In genomic region chr22:23787600-23787896, GRCh38 we compare ENCODE assay signal across 8 cellular contexts. TPM values are rescaled to one million over a fixed set of nuclear protein-coding genes. Genes with fewer than 3 reads are reported as not detected.
A peak's percentile ranks its signal among the peaks of the same experiment; 100 is the strongest.
DNase-seq lines count a peak whose midpoint lies in the region; ATAC-seq lines count a peak whose summit lies in the region.

No MANE protein-coding gene starts in this region.

- no peaks in the 10 kb centered on the region for H3K9me3 Mint-ChIP-seq in activated T-cell treated with anti-CD3 and anti-CD28 coated beads, Interleukin-2, amount 50 U/mL, for 24 hours
- no peaks in the 10 kb centered on the region for H3K9me3 Mint-ChIP-seq in T-cell

- H3K27me3 ChIP-seq in iPS DF 6.9 (ENCODE audit: control insufficient read depth, insufficient read depth, low read length): no peaks in the 10 kb centered on the region
- peaks cover 0 to 2% (median 0%) of the 10 kb centered on the region in 5 donors for H3K27me3 ChIP-seq in subcutaneous abdominal adipose tissue (ENCODE audit: control insufficient read depth in 5 of 5, insufficient read depth in 4 of 5, low read length in 5 of 5)

- WGBS in iPS DF 6.9 (ENCODE audit: insufficient coverage, insufficient read length): no CpG with 5 or more reads among the region's 5 CpGs

- H3K4me1 Mint-ChIP-seq in activated T-cell treated with anti-CD3 and anti-CD28 coated beads, Interleukin-2, amount 50 U/mL, for 24 hours (ENCODE audit: low read depth): peaks cover 39% of the 10 kb centered on the region
- peaks cover 41 to 48% (median 48%) of the 10 kb centered on the region in 3 donors for H3K4me1 Mint-ChIP-seq in T-cell

- no peak for DNase-seq in activated T-cell treated with anti-CD3 and anti-CD28 coated beads, Interleukin-2, amount 50 U/mL, for 24 hours
- no peak for DNase-seq in activated T-cell treated with anti-CD3 and anti-CD28 coated beads, Interleukin-2, amount 50 U/mL, for 48 hours
- DNase-seq in T-cell (no peak), iPS DF 6.9 (ENCODE audit: low read depth, low spot score) (no peak), NCI-H2029 (lab: John Stamatoyannopoulos, UW) (no peak)
- DNase-seq in effector CD8-positive, alpha-beta T cell (lab: John Stamatoyannopoulos, UW): no peak

- peak overlapping the region; percentile 86; the same call in 1 of the 2 replicates for H3K4me3 ChIP-seq in iPS DF 6.9 (ENCODE audit: low read length)
- peak overlapping the region; percentile 80 to 95 (median 86) for H3K4me3 ChIP-seq in subcutaneous abdominal adipose tissue (ENCODE audit: low read depth in 1 of 5, low read length in 5 of 5)

- H3K9me3 ChIP-seq in iPS DF 6.9 (ENCODE audit: control insufficient read depth, insufficient read depth, low read length): no peaks in the 10 kb centered on the region
- H3K9me3 ChIP-seq in subcutaneous abdominal adipose tissue (ENCODE audit: control insufficient read depth in 5 of 5, low read length in 5 of 5): no peaks in the 10 kb centered on the region

- peak overlapping the region; percentile 96 for H3K27ac Mint-ChIP-seq in activated T-cell treated with anti-CD3 and anti-CD28 coated beads, Interleukin-2, amount 50 U/mL, for 24 hours
- peak overlapping the region; percentile 88 to 90 for H3K27ac Mint-ChIP-seq in T-cell

- H3K36me3 Mint-ChIP-seq in activated T-cell treated with anti-CD3 and anti-CD28 coated beads, Interleukin-2, amount 50 U/mL, for 24 hours (ENCODE audit: low read depth): peaks cover 31% of the 10 kb centered on the region
- peaks cover 10% of the 10 kb centered on the region for H3K36me3 Mint-ChIP-seq in T-cell

- H3K4me3 Mint-ChIP-seq in activated T-cell treated with anti-CD3 and anti-CD28 coated beads, Interleukin-2, amount 50 U/mL, for 24 hours: peak overlapping the region; percentile 92
- H3K4me3 Mint-ChIP-seq in T-cell: peak overlapping the region; percentile 82 to 87 (median 86)

- CTCF ChIA-PET in T-cell (lab: Charles Lee): interaction anchor here in 1 of 2 donors (1.0 kb wide), 1 partner anchor 224 kb away, joined by 3 read pairs; the partner anchor contains the start of gene CABIN1

- H3K27ac ChIP-seq in iPS DF 6.9 (ENCODE audit: low read length) (no peak overlapping the region), subcutaneous abdominal adipose tissue (ENCODE audit: low read depth, low read length) (peak overlapping the region; percentile 94)

- peaks cover 4% of the 10 kb centered on the region; the same call in 1 of the 2 replicates for H3K36me3 ChIP-seq in iPS DF 6.9 (ENCODE audit: control insufficient read depth, insufficient read depth, low read length)
- H3K36me3 ChIP-seq in subcutaneous abdominal adipose tissue (ENCODE audit: control insufficient read depth in 5 of 5, insufficient read depth in 5 of 5, low read length in 5 of 5): peaks cover 0 to 15% (median 12%) of the 10 kb centered on the region in 5 donors

- H3K27me3 Mint-ChIP-seq in activated T-cell treated with anti-CD3 and anti-CD28 coated beads, Interleukin-2, amount 50 U/mL, for 24 hours: no peaks in the 10 kb centered on the region
- no peaks in the 10 kb centered on the region for H3K27me3 Mint-ChIP-seq in T-cell

- peak overlapping the region; percentile 75 to 97 (median 95) for H3K9ac ChIP-seq in subcutaneous abdominal adipose tissue (ENCODE audit: low read length in 5 of 5)

- POLR2A ChIA-PET in T-cell (lab: Charles Lee): no interaction called here

- peak; percentile 22 to 38 (median 30) for ATAC-seq in T-cell (replicated peaks in 1 of 4)
- ATAC-seq in GM18873 (IDR thresholded peaks at IDR 0.05; ENCODE audit: low FRiP score, unreplicated experiment): no peak

- no peaks in the 10 kb centered on the region; the same call in 1 of the 2 replicates for H3K4me1 ChIP-seq in iPS DF 6.9 (ENCODE audit: control insufficient read depth, insufficient read depth, low read length)
- H3K4me1 ChIP-seq in subcutaneous abdominal adipose tissue (ENCODE audit: control insufficient read depth in 5 of 5, insufficient read depth in 5 of 5, low read length in 5 of 5): peaks cover 15 to 47% (median 31%) of the 10 kb centered on the region in 5 donors

RNA-seq across cellular contexts. Expression of gene SMARCB1, which starts 0.8 kb away (rescaled TPM):
- 10 to 100 TPM; 50.2 to 57.7 (median 54.3) TPM for total RNA-seq in T-cell

RNA-seq across cellular contexts. Expression of gene MMP11, which starts 14.9 kb away (rescaled TPM):
- total RNA-seq in T-cell: 1 to 10 TPM; 1.6 to 5.3 (median 2.5) TPM

RNA-seq across cellular contexts. Expression of gene CHCHD10, which starts 19.8 kb away (rescaled TPM):
- 10 to 100 TPM; 26.1 to 66.3 (median 63.2) TPM for total RNA-seq in T-cell

RNA-seq across cellular contexts. Expression of gene C22orf15, which starts 24.8 kb away (rescaled TPM):
- total RNA-seq in T-cell: 1 to 10 TPM in 4 of 5 donors, under 1 TPM in 1; 0.58 to 2.2 (median 1.9) TPM

RNA-seq across cellular contexts. Expression of gene VPREB3, which starts 33.3 kb away (rescaled TPM):
- total RNA-seq in T-cell: 1 to 10 TPM in 4 of 5 donors, not detected in 1; 1.5 to 2.6 (median 1.7) TPM
